8 cellular contexts compared by ENCODE assay signal in the genomic region with DNA sequence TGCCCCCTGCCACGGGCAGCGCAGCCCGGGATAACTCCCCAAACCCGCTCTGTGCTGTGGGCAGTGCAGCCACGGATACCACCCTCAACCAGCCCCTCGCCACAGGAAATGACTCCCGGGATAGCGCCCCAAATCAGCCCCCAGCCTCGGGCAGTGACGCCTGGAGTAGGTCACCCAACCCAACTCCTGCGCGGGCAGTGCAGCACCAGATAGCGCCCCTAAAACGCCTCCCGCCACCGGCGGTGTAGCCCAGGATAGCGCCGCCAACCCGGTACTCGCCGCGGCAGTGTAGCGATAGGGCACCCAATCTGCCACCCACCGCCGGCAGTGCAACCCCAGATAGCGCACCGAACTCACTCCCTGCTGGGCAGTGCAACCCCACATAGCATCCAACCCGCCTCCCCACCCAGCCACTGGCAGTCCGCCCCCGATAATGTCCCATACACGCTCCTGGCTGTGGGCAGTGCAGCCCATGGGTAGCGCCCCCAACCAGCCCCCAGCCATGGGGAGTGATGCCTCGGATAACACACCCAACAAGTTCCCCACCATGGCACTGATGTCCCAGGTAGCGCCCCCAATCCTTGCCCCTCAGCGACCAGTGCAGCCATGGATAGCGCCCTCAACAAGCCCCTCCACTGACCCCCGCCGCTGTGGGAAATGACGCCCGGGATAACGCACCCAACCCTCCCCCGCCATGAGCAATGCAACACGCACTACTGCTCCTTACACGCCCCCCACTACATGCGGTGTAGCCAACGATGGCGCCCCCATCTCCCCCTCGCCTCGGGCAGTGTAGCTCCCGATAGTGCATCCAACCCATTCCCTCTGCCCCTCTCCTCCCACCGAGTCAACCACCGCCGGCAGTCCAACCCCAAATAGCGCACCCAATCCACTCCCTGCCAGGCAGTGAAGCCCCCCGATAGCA. TPM values are rescaled to one million over a fixed set of nuclear protein-coding genes. Genes with fewer than 3 reads are reported as not detected.
DNase-seq lines count a peak whose midpoint lies in the region; ATAC-seq and TF ChIP-seq lines count a peak whose summit lies in the region.

No MANE protein-coding gene starts in this region.

- DNase-seq in Caco-2 = no peak
- no peak for DNase-seq in coronary artery (ENCODE audit: low spot score)
- peak in 1 of 9 donors; percentile 15 for DNase-seq in naive thymus-derived CD4-positive, alpha-beta T cell
- no peak for DNase-seq in NCI-H1092 treated with DMSO at 0.1 percent for 48 hours (lab: John Stamatoyannopoulos, UW)
- no peak for DNase-seq in HEK293T (ENCODE audit: extremely low spot score)
- DNase-seq in GM10248 (ENCODE audit: extremely low spot score) = no peak

- no TSS peak for BruUV-seq in Caco-2 (replicated peaks; lab: Mats Ljungman, UMichigan)

- no peaks in the 10 kb centered on the region for H3K27me3 ChIP-seq in Caco-2 (replicated peaks; ENCODE audit: control insufficient read depth, insufficient read depth, low read length)
- H3K27me3 ChIP-seq in naive thymus-derived CD4-positive, alpha-beta T cell (ENCODE audit: control insufficient read depth in 2 of 2, insufficient read depth in 2 of 2, low read length in 2 of 2) = no peaks in the 10 kb centered on the region

- H3K36me3 Mint-ChIP-seq in Caco-2 (ENCODE audit: insufficient read depth, unreplicated experiment) = no peaks in the 10 kb centered on the region
- no peaks in the 10 kb centered on the region for H3K36me3 Mint-ChIP-seq in naive thymus-derived CD4-positive, alpha-beta T cell

- no peak for TF ChIP-seq RAD21 in Ishikawa (IDR thresholded peaks at IDR 0.05; ENCODE audit: low read depth)

- no peak overlapping the region for H3K4me3 ChIP-seq in Caco-2 (ENCODE audit: low read depth, low read length)
- H3K4me3 ChIP-seq in coronary artery = peak overlapping the region; percentile 56
- peak overlapping the region; percentile 57 for H3K4me3 ChIP-seq in naive thymus-derived CD4-positive, alpha-beta T cell (ENCODE audit: low read length)

- H3K27ac ChIP-seq in coronary artery = no peak overlapping the region
- no peak overlapping the region for H3K27ac ChIP-seq in naive thymus-derived CD4-positive, alpha-beta T cell (ENCODE audit: low read depth, low read length)

- H3K27me3 Mint-ChIP-seq in Caco-2 (ENCODE audit: insufficient read depth, unreplicated experiment) = no peaks in the 10 kb centered on the region
- H3K27me3 Mint-ChIP-seq in naive thymus-derived CD4-positive, alpha-beta T cell = peaks cover 0 to 21% (median 6%) of the 10 kb centered on the region in 5 donors

- TF ChIP-seq EP300 in Ishikawa (IDR thresholded peaks at IDR 0.05; ENCODE audit: borderline replicate concordance) = no peak

- H3K36me3 ChIP-seq in Caco-2 (ENCODE audit: control insufficient read depth, insufficient read depth, low read length) = no peaks in the 10 kb centered on the region
- H3K36me3 ChIP-seq in naive thymus-derived CD4-positive, alpha-beta T cell (ENCODE audit: control insufficient read depth in 2 of 3, insufficient read depth in 3 of 3, low read length in 3 of 3) = no peaks in the 10 kb centered on the region

- H3K4me1 ChIP-seq in Caco-2 = no peaks in the 10 kb centered on the region
- peaks cover 12 to 30% of the 10 kb centered on the region in 2 donors for H3K4me1 ChIP-seq in naive thymus-derived CD4-positive, alpha-beta T cell (ENCODE audit: control insufficient read depth in 2 of 2, insufficient read depth in 2 of 2, low read length in 2 of 2)

- ATAC-seq in naive thymus-derived CD4-positive, alpha-beta T cell = no peak
- ATAC-seq in GM21447 (IDR thresholded peaks at IDR 0.05; ENCODE audit: unreplicated experiment) = no peak

- intact Hi-C loops in Caco-2 (cut with micrococcal nuclease; ENCODE audit: unreplicated experiment) = loop anchor here (10.0 kb wide), 1 partner anchor 79 kb away; no protein-coding TSS in a partner anchor
- intact Hi-C loops in naive thymus-derived CD4-positive, alpha-beta T cell (cut with micrococcal nuclease) = loop anchor here in 1 of 2 donors (10.0 kb wide), 2 partner anchors 211 to 539 kb away; a partner anchor contains a TSS

- H3K27ac Mint-ChIP-seq in Caco-2 (ENCODE audit: unreplicated experiment) = no peak overlapping the region
- peak overlapping the region in 3 of 9 donors; percentile 38 to 86 (median 59) for H3K27ac Mint-ChIP-seq in naive thymus-derived CD4-positive, alpha-beta T cell

- H3K4me3 Mint-ChIP-seq in Caco-2 (ENCODE audit: unreplicated experiment) = peak overlapping the region; percentile 72
- peak overlapping the region; percentile 68 to 91 (median 84) for H3K4me3 Mint-ChIP-seq in naive thymus-derived CD4-positive, alpha-beta T cell

- no peaks in the 10 kb centered on the region for H3K9me3 Mint-ChIP-seq in Caco-2 (ENCODE audit: unreplicated experiment)
- no peaks in the 10 kb centered on the region for H3K9me3 Mint-ChIP-seq in naive thymus-derived CD4-positive, alpha-beta T cell

- CTCF ChIA-PET in Caco-2 (lab: Charles Lee) = interaction anchor here (0.7 to 2.3 kb wide), 5 partner anchors 15 to 271 kb away, joined by 3 to 16 read pairs (median 3); a partner anchor contains a TSS
- CTCF ChIA-PET in naive thymus-derived CD4-positive, alpha-beta T cell (lab: Charles Lee) = interaction anchor here (0.7 to 1.0 kb wide), 2 partner anchors 99 to 233 kb away, joined by 3 read pairs; no protein-coding TSS in a partner anchor
- CTCF ChIA-PET in HEK293T (lab: Yijun Ruan, JAX) = no interaction called here
- CTCF ChIA-PET in GM10248 (lab: Yijun Ruan, JAX) = no interaction called here

- no peak for TF ChIP-seq CTCF in Caco-2 (IDR thresholded peaks at IDR 0.05; ENCODE audit: insufficient read depth in 1 of 2, low read depth in 1 of 2, low read length in 1 of 2, severe bottlenecking in 1 of 2, unreplicated experiment in 1 of 2)
- TF ChIP-seq CTCF in coronary artery (IDR thresholded peaks at IDR 0.05) = no peak
- TF ChIP-seq CTCF in GM10248 (IDR thresholded peaks at IDR 0.05; ENCODE audit: control extremely low read depth, extremely low read depth, low read depth, missing control alignments) = no peak

- no peaks in the 10 kb centered on the region for H3K9me3 ChIP-seq in Caco-2
- H3K9me3 ChIP-seq in naive thymus-derived CD4-positive, alpha-beta T cell (ENCODE audit: control insufficient read depth in 2 of 3, low read length in 3 of 3) = no peaks in the 10 kb centered on the region

- POLR2A ChIA-PET in Caco-2 (lab: Charles Lee) (no interaction called here), HEK293T (lab: Yijun Ruan, JAX) (interaction anchor here (1.1 to 2.5 kb wide), 5 partner anchors 8 to 271 kb away, joined by 3 to 6 read pairs (median 5); a partner anchor contains a TSS), GM10248 (lab: Yijun Ruan, JAX) (no interaction called here)
- POLR2A ChIA-PET in naive thymus-derived CD4-positive, alpha-beta T cell (lab: Charles Lee) = no interaction called here

- H3K4me1 Mint-ChIP-seq in Caco-2 (ENCODE audit: low read depth, unreplicated experiment) = peaks cover 10% of the 10 kb centered on the region
- peaks cover 20 to 74% (median 49%) of the 10 kb centered on the region in 7 donors for H3K4me1 Mint-ChIP-seq in naive thymus-derived CD4-positive, alpha-beta T cell

TF ChIP-seq in Ishikawa, 13 proteins besides CTCF, POLR2A, EP300 and RAD21:
- TF ChIP-seq, protein P1, sequence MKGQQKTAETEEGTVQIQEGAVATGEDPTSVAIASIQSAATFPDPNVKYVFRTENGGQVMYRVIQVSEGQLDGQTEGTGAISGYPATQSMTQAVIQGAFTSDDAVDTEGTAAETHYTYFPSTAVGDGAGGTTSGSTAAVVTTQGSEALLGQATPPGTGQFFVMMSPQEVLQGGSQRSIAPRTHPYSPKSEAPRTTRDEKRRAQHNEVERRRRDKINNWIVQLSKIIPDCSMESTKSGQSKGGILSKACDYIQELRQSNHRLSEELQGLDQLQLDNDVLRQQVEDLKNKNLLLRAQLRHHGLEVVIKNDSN (IDR thresholded peaks at IDR 0.05) = no peak
- TF ChIP-seq EGR1 (IDR thresholded peaks at IDR 0.05) (no peak), ZBTB7A (IDR thresholded peaks at IDR 0.05; ENCODE audit: low read depth) (peak; percentile 75; the same call in 1 of the 2 replicates)

TF ChIP-seq in HEK293T, 16 proteins besides CTCF, POLR2A, EP300 and RAD21:
- TF ChIP-seq CTBP1 (IDR thresholded peaks at IDR 0.05; ENCODE audit: borderline replicate concordance) (no peak), FOXM1 (IDR thresholded peaks at IDR 0.05; ENCODE audit: borderline replicate concordance) (no peak), LEF1 (IDR thresholded peaks at IDR 0.05; ENCODE audit: borderline replicate concordance) (no peak), TARDBP (IDR thresholded peaks at IDR 0.05) (no peak), SUZ12 (IDR thresholded peaks at IDR 0.05) (no peak), SP1 (IDR thresholded peaks at IDR 0.05) (no peak), HDGF (IDR thresholded peaks at IDR 0.05; ENCODE audit: borderline replicate concordance) (no peak), BHLHE40 (IDR thresholded peaks at IDR 0.05; ENCODE audit: borderline replicate concordance) (no peak), L3MBTL2 (conservative IDR thresholded peaks at IDR 0.05) (no peak), FOXK2 (IDR thresholded peaks at IDR 0.05) (no peak), ARNT (IDR thresholded peaks at IDR 0.05) (no peak), ELF4 (IDR thresholded peaks at IDR 0.05) (no peak), NFRKB (IDR thresholded peaks at IDR 0.05) (no peak), ZNF384 (IDR thresholded peaks at IDR 0.05) (no peak), FOXA1 (IDR thresholded peaks at IDR 0.05) (no peak)
- TF ChIP-seq, protein P2, sequence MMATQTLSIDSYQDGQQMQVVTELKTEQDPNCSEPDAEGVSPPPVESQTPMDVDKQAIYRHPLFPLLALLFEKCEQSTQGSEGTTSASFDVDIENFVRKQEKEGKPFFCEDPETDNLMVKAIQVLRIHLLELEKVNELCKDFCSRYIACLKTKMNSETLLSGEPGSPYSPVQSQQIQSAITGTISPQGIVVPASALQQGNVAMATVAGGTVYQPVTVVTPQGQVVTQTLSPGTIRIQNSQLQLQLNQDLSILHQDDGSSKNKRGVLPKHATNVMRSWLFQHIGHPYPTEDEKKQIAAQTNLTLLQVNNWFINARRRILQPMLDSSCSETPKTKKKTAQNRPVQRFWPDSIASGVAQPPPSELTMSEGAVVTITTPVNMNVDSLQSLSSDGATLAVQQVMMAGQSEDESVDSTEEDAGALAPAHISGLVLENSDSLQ (IDR thresholded peaks at IDR 0.05) = no peak

RNA-seq across cellular contexts. Expression of a gene that starts 1.4 kb away (rescaled TPM):
- total RNA-seq in Caco-2 (2022) = not detected in 2 replicates
- total RNA-seq in naive thymus-derived CD4-positive, alpha-beta T cell = 1 to 10 TPM in 1 of 5 experiments, under 1 TPM in 4; 0.15 to 1.1 (median 0.40) TPM
- 1 to 10 TPM in 1 of 2 donors, under 1 TPM in 1; 0.27 to 3.9 TPM for polyA plus RNA-seq in naive thymus-derived CD4-positive, alpha-beta T cell

RNA-seq across cellular contexts. Expression of a gene that starts 44.3 kb away (rescaled TPM):
- not detected in 2 replicates for total RNA-seq in Caco-2 (2022)
- not detected for total RNA-seq in naive thymus-derived CD4-positive, alpha-beta T cell
- polyA plus RNA-seq in naive thymus-derived CD4-positive, alpha-beta T cell = not detected

RNA-seq across cellular contexts. Expression of a gene that starts 51.7 kb away (rescaled TPM):
- total RNA-seq in Caco-2 (2022) = not detected in 2 replicates
- not detected for total RNA-seq in naive thymus-derived CD4-positive, alpha-beta T cell
- not detected for polyA plus RNA-seq in naive thymus-derived CD4-positive, alpha-beta T cell

Comparison
In these comparisons a context has a peak if more than half of its experiments do, and no peak if none do; other contexts are left out.
1. CTCF ChIA-PET loops: an anchor here in Caco-2 (0.7 to 2.3 kb wide) and naive thymus-derived CD4-positive, alpha-beta T cell (0.7 to 1.0 kb wide); none called in HEK293T and GM10248.